In the genomic region with DNA sequence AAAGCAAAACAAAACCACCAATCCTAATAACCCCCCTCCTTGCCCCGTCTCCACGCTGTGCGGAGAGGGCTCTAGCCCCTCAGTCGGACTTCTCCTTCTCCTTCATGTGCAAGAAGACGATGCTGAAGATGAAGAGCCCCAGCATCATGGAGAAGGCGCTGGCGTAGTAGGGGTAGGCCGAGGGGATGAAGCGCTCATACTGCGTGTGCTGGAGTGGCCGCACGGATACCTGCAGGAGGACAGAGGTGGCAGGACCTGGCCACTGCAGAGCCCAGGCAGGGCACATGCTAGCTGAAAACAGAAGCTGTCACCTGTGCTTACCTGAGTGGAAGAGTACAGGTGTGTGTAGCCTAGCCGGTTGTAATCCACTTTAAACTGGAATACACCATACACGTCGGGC, we compare ENCODE assay signal across 15 cellular contexts. TPM values are rescaled to one million over a fixed set of nuclear protein-coding genes. Genes with fewer than 3 reads are reported as not detected.
DNase-seq lines count a peak whose midpoint lies in the region; ATAC-seq, FAIRE-seq and TF ChIP-seq lines count a peak whose summit lies in the region.
"Had no signal": no experiment of that assay in that cellular context is flagged by ENCODE, and none has a peak within 500 bp of the region (broad histone marks: within the 10 kb centered on the region; RNA-seq: fewer than 3 reads in every experiment).

No MANE protein-coding gene starts in this region.

- H4K5ac ChIP-seq in mesendoderm (ENCODE audit: low read length) = no peak overlapping the region

- no peak overlapping the region for H3K23ac ChIP-seq in mesendoderm (ENCODE audit: low read length)

- H3K4me1 Mint-ChIP-seq in Caco-2 (ENCODE audit: low read depth, unreplicated experiment) = no peaks in the 10 kb centered on the region
- H3K4me1 Mint-ChIP-seq: GM23338 had no signal

- TF ChIP-seq RAD21 in HCT116 (IDR thresholded peaks at IDR 0.05; ENCODE audit: low read depth) = no peak
- no peak for TF ChIP-seq RAD21 in HepG2 (CRISPR knock-in tag; IDR thresholded peaks at IDR 0.05)

- no peak for TF ChIP-seq CTCF in Caco-2 (IDR thresholded peaks at IDR 0.05; ENCODE audit: insufficient read depth in 1 of 2, low read depth in 1 of 2, low read length in 1 of 2, severe bottlenecking in 1 of 2, unreplicated experiment in 1 of 2)
- no peak for TF ChIP-seq CTCF in HCT116 (IDR thresholded peaks at IDR 0.05 in 2 of 3, conservative IDR thresholded peaks at IDR 0.05 in 1 of 3; ENCODE audit: borderline replicate concordance in 1 of 3, insufficient read depth in 1 of 3, low read depth in 2 of 3, low read length in 2 of 3)
- no peak for TF ChIP-seq CTCF in Panc1 (IDR thresholded peaks at IDR 0.05)
- TF ChIP-seq CTCF in HepG2 (CRISPR knock-in tag; IDR thresholded peaks at IDR 0.05) = no peak

- POLR2A ChIA-PET in Caco-2 (lab: Charles Lee) (no interaction called here), HCT116 (lab: Charles Lee) (no interaction called here), Panc1 (lab: Charles Lee) (no interaction called here), HepG2 (lab: Yijun Ruan, JAX) (interaction anchor here (1.1 kb wide), 1 partner anchor 9 kb away, joined by 4 read pairs; a partner anchor contains a TSS)

- no peak overlapping the region for H3K4me3 Mint-ChIP-seq in Caco-2 (ENCODE audit: unreplicated experiment)
- H3K4me3 Mint-ChIP-seq: CD4-positive, CD25-positive, alpha-beta regulatory T cell; GM23338 had no signal

- H3K79me2 ChIP-seq in HCT116 (ENCODE audit: insufficient read depth, low read length) (peaks cover 22% of the 10 kb centered on the region), HepG2 (ENCODE audit: insufficient read depth, low read length) (peaks cover 10% of the 10 kb centered on the region), mesendoderm (ENCODE audit: control insufficient read depth, insufficient read depth, low read length) (peaks cover 3% of the 10 kb centered on the region)

- no peak overlapping the region for H3K18ac ChIP-seq in mesendoderm (ENCODE audit: low read length)

- H2BK15ac ChIP-seq in mesendoderm (replicated peaks; ENCODE audit: low read depth) = no peak overlapping the region

- peaks cover 68% of the 10 kb centered on the region for H3K36me3 Mint-ChIP-seq in Caco-2 (ENCODE audit: insufficient read depth, unreplicated experiment)

- intact Hi-C loops in Caco-2 (cut with micrococcal nuclease; ENCODE audit: unreplicated experiment) (no loop called here), HCT116 (cut with micrococcal nuclease) (no loop called here), Panc1 (cut with micrococcal nuclease; ENCODE audit: unreplicated experiment) (no loop called here), HepG2 (cut with micrococcal nuclease; ENCODE audit: unreplicated experiment) (no loop called here)

- RAD21 ChIA-PET in HCT116 (lab: Charles Lee; ENCODE audit: low non-redundant PET in 1 of 2, low total read pairs in 2 of 2, uncharacterized antibody in 2 of 2, unreplicated experiment in 2 of 2) = no interaction called here

- no peak overlapping the region for H4K8ac ChIP-seq in mesendoderm (ENCODE audit: low read depth, low read length)

- in situ Hi-C loops in Panc1 (cut with HindIII; ENCODE audit: low pct_unique_long_range_greater_than_20kb, low sequenced_read_pairs) = no loop called here
- in situ Hi-C loops in HepG2 (cut with HindIII; ENCODE audit: extremely low pct_ligation_motif_present, low pct_unique_long_range_greater_than_20kb) = no loop called here

- DNase-seq in Caco-2 (no peak), HCT116 (ENCODE audit: low read depth, low spot score) (no peak), Panc1 (ENCODE audit: low read depth, low spot score) (no peak), HepG2 (ENCODE audit: low spot score) (no peak), GM12891 (ENCODE audit: insufficient read length, low spot score) (no peak), mesendoderm (no peak), NCI-H526 treated with DMSO at 0.1 percent for 48 hours (lab: John Stamatoyannopoulos, UW) (no peak)
- DNase-seq in effector memory CD4-positive, alpha-beta T cell = no peak
- DNase-seq: CD4-positive, CD25-positive, alpha-beta regulatory T cell; DMS79; H7 had no signal

- no peak for TF ChIP-seq POLR2A in HCT116 (IDR thresholded peaks at IDR 0.05; ENCODE audit: borderline replicate concordance, extremely low read depth, insufficient read depth, insufficient read length)
- no peak for TF ChIP-seq POLR2A in HepG2 (IDR thresholded peaks at IDR 0.05; ENCODE audit: insufficient read depth in 1 of 2, low read depth in 2 of 2, low read length in 2 of 2)
- TF ChIP-seq POLR2A in GM12891 (IDR thresholded peaks at IDR 0.05; ENCODE audit: low read depth, low read length) = no peak

- ATAC-seq in HCT116 = no peak
- ATAC-seq in Panc1 = no peak
- ATAC-seq in HepG2 = no peak
- ATAC-seq: A549, GM23338 had no signal

- no peak overlapping the region for H2BK120ac ChIP-seq in mesendoderm (ENCODE audit: low read depth, low read length)

- no peaks in the 10 kb centered on the region for H3K9me3 Mint-ChIP-seq in Caco-2 (ENCODE audit: unreplicated experiment)
- H3K9me3 Mint-ChIP-seq: CD4-positive, CD25-positive, alpha-beta regulatory T cell; GM23338 had no signal

- peaks cover 9% of the 10 kb centered on the region for H3K79me1 ChIP-seq in mesendoderm (ENCODE audit: low read length)

- H2AFZ ChIP-seq in HCT116 (ENCODE audit: low read depth, low read length, poor library complexity, severe bottlenecking) = no peak overlapping the region
- no peak overlapping the region for H2AFZ ChIP-seq in HepG2 (ENCODE audit: low read length)
- H2AFZ ChIP-seq: GM23338 had no signal

- WGBS in HepG2 (ENCODE audit: low lambda C conversion rate) = 96% methylated on average over 15 of the region's 15 CpGs
- no CpG with 5 or more reads among the region's 15 CpGs for WGBS in mesendoderm (ENCODE audit: extremely low coverage, insufficient coverage, low lambda C conversion rate)

- no peak overlapping the region for H2BK5ac ChIP-seq in mesendoderm (ENCODE audit: low read length)

- CTCF ChIA-PET in Caco-2 (lab: Charles Lee) = no interaction called here
- CTCF ChIA-PET in HCT116 (lab: Charles Lee) = interaction anchor here (1.5 kb wide), 1 partner anchor 18 kb away, joined by 3 read pairs; no protein-coding TSS in a partner anchor
- CTCF ChIA-PET in Panc1 (lab: Charles Lee) = no interaction called here
- CTCF ChIA-PET in HepG2 (lab: Yijun Ruan, JAX; ENCODE audit: low intra/inter-chr PET ratio, low total read pairs) = no interaction called here

- H3K27me3 ChIP-seq in Caco-2 (replicated peaks; ENCODE audit: control insufficient read depth, insufficient read depth, low read length) (no peaks in the 10 kb centered on the region), HCT116 (ENCODE audit: insufficient read depth, low read length) (no peaks in the 10 kb centered on the region), Panc1 (ENCODE audit: control insufficient read depth, insufficient read depth, low read length) (no peaks in the 10 kb centered on the region), HepG2 (ENCODE audit: control insufficient read depth in 1 of 2, insufficient read depth in 2 of 2, low read length in 2 of 2) (no peaks in the 10 kb centered on the region), mesendoderm (ENCODE audit: insufficient read depth, low read length, poor library complexity) (no peaks in the 10 kb centered on the region)
- no peaks in the 10 kb centered on the region for H3K27me3 ChIP-seq in effector memory CD4-positive, alpha-beta T cell (replicated peaks; ENCODE audit: control insufficient read depth, insufficient read depth, low read length, poor library complexity, severe bottlenecking)
- H3K27me3 ChIP-seq: BLaER1 treated with 17β-estradiol and CSF1 and Interleukin-3, amounts not matched to agents 10 nM and 100 nM had no signal

- H3K9me3 ChIP-seq in Caco-2 (no peaks in the 10 kb centered on the region), HCT116 (ENCODE audit: control insufficient read depth in 1 of 2, insufficient read depth in 1 of 2, low read depth in 1 of 2, low read length in 2 of 2) (no peaks in the 10 kb centered on the region), Panc1 (ENCODE audit: control insufficient read depth, insufficient read depth, low read depth, low read length) (no peaks in the 10 kb centered on the region), HepG2 (ENCODE audit: low read length) (no peaks in the 10 kb centered on the region)
- H3K9me3 ChIP-seq in effector memory CD4-positive, alpha-beta T cell (ENCODE audit: control insufficient read depth, low read length) = no peaks in the 10 kb centered on the region
- H3K9me3 ChIP-seq: A549; BLaER1 treated with 17β-estradiol and CSF1 and Interleukin-3, amounts not matched to agents 10 nM and 100 nM had no signal

- no peak overlapping the region for H3K4me3 ChIP-seq in Caco-2 (ENCODE audit: low read depth, low read length)
- H3K4me3 ChIP-seq in HCT116 (replicated peaks in 1 of 2; ENCODE audit: low read depth in 1 of 2, low read length in 2 of 2) = no peak overlapping the region
- H3K4me3 ChIP-seq in Panc1 (ENCODE audit: low read depth in 2 of 2, low read length in 2 of 2) = no peak overlapping the region
- H3K4me3 ChIP-seq in HepG2 (replicated peaks in 1 of 3; ENCODE audit: insufficient read depth in 1 of 3, low read depth in 2 of 3, low read length in 3 of 3) = no peak overlapping the region
- no peak overlapping the region for H3K4me3 ChIP-seq in mesendoderm (ENCODE audit: low read length)
- no peak overlapping the region for H3K4me3 ChIP-seq in effector memory CD4-positive, alpha-beta T cell (ENCODE audit: insufficient read depth, low read depth, low read length, poor library complexity, severe bottlenecking)
- H3K4me3 ChIP-seq: A549; BLaER1 treated with 17β-estradiol and CSF1 and Interleukin-3, amounts not matched to agents 10 nM and 100 nM; GM23338 had no signal

- no peaks in the 10 kb centered on the region for H3K27me3 Mint-ChIP-seq in Caco-2 (ENCODE audit: insufficient read depth, unreplicated experiment)
- H3K27me3 Mint-ChIP-seq: CD4-positive, CD25-positive, alpha-beta regulatory T cell had no signal

- BruUV-seq in Caco-2 (replicated peaks; lab: Mats Ljungman, UMichigan) (TSS peak; percentile 85), HCT116 (replicated peaks; lab: Mats Ljungman, UMichigan) (TSS peak; percentile 76), Panc1 (replicated peaks; lab: Mats Ljungman, UMichigan) (TSS peak; percentile 96), HepG2 (replicated peaks; lab: Mats Ljungman, UMichigan) (TSS peak; percentile 86)

- H3K4me1 ChIP-seq in Caco-2 (no peaks in the 10 kb centered on the region), HCT116 (ENCODE audit: control insufficient read depth in 1 of 2, insufficient read depth in 2 of 2, low read length in 2 of 2) (no peaks in the 10 kb centered on the region), Panc1 (ENCODE audit: control insufficient read depth, insufficient read depth, low read length) (no peaks in the 10 kb centered on the region), HepG2 (ENCODE audit: insufficient read depth, low read length) (peaks cover 9% of the 10 kb centered on the region), mesendoderm (ENCODE audit: control insufficient read depth, low read depth, low read length) (no peaks in the 10 kb centered on the region)
- H3K4me1 ChIP-seq in effector memory CD4-positive, alpha-beta T cell (ENCODE audit: control insufficient read depth, insufficient read depth, low read length, poor library complexity, severe bottlenecking) = no peaks in the 10 kb centered on the region
- H3K4me1 ChIP-seq: A549; BLaER1 treated with 17β-estradiol and CSF1 and Interleukin-3, amounts not matched to agents 10 nM and 100 nM had no signal

- H3K4ac ChIP-seq in mesendoderm (ENCODE audit: low read depth, low read length) = no peak overlapping the region

- H3K4me2 ChIP-seq in HCT116 (ENCODE audit: low read length) (no peak overlapping the region), HepG2 (ENCODE audit: low read depth, low read length) (no peak overlapping the region), mesendoderm (ENCODE audit: low read length) (no peak overlapping the region)
- H3K4me2 ChIP-seq: A549; BLaER1 treated with 17β-estradiol and CSF1 and Interleukin-3, amounts not matched to agents 10 nM and 100 nM; GM23338 had no signal

- H3K9ac ChIP-seq in HCT116 (ENCODE audit: low read length) (no peak overlapping the region), HepG2 (ENCODE audit: insufficient read depth, low read depth, low read length) (no peak overlapping the region), mesendoderm (ENCODE audit: low read length) (no peak overlapping the region)
- H3K9ac ChIP-seq: BLaER1 treated with 17β-estradiol and CSF1 and Interleukin-3, amounts not matched to agents 10 nM and 100 nM had no signal

- peaks cover 1% of the 10 kb centered on the region; the same call in 1 of the 2 replicates for H3K36me3 ChIP-seq in Caco-2 (ENCODE audit: control insufficient read depth, insufficient read depth, low read length)
- H3K36me3 ChIP-seq in HCT116 (ENCODE audit: control insufficient read depth in 1 of 2, insufficient read depth in 2 of 2, low read length in 2 of 2) = peaks cover 43 to 61% of the 10 kb centered on the region in 2 experiments
- H3K36me3 ChIP-seq in Panc1 (ENCODE audit: control insufficient read depth, insufficient read depth, low read length) = peaks cover 25% of the 10 kb centered on the region
- peaks cover 38 to 74% of the 10 kb centered on the region in 2 experiments for H3K36me3 ChIP-seq in HepG2 (replicated peaks in 1 of 2; ENCODE audit: control insufficient read depth in 1 of 2, insufficient read depth in 2 of 2, low read length in 2 of 2)
- peaks cover 25% of the 10 kb centered on the region for H3K36me3 ChIP-seq in mesendoderm (ENCODE audit: control insufficient read depth, insufficient read depth, low read length)
- H3K36me3 ChIP-seq in effector memory CD4-positive, alpha-beta T cell (ENCODE audit: control insufficient read depth, insufficient read depth, low read length) = peaks cover 82% of the 10 kb centered on the region

- H4K20me1 ChIP-seq in HCT116 (ENCODE audit: insufficient read depth) = no peaks in the 10 kb centered on the region
- no peaks in the 10 kb centered on the region for H4K20me1 ChIP-seq in HepG2 (ENCODE audit: insufficient read depth, low read length)

- no peak overlapping the region for H3K27ac Mint-ChIP-seq in Caco-2 (ENCODE audit: unreplicated experiment)
- H3K27ac Mint-ChIP-seq: GM23338 had no signal

- H3K27ac ChIP-seq in HCT116 (ENCODE audit: low read depth, low read length) (no peak overlapping the region), Panc1 (ENCODE audit: low read length) (no peak overlapping the region), HepG2 (ENCODE audit: extremely low read length, insufficient read depth, low read length) (no peak overlapping the region), mesendoderm (ENCODE audit: low read depth, low read length) (no peak overlapping the region)
- no peak overlapping the region for H3K27ac ChIP-seq in effector memory CD4-positive, alpha-beta T cell (ENCODE audit: insufficient read depth, low read length, poor library complexity, severe bottlenecking)
- H3K27ac ChIP-seq: A549; BLaER1 treated with 17β-estradiol and CSF1 and Interleukin-3, amounts not matched to agents 10 nM and 100 nM had no signal

- FAIRE-seq in HepG2 (lab: Jason Lieb, UNC) (no peak), GM12891 (lab: Jason Lieb, UNC) (no peak)
- FAIRE-seq: A549, GM12892 had no signal

- TF ChIP-seq EP300 in HepG2 (IDR thresholded peaks at IDR 0.05; ENCODE audit: low read depth in 2 of 2, low read length in 2 of 2) (no peak), HepG2 (CRISPR knock-in tag; IDR thresholded peaks at IDR 0.05; ENCODE audit: borderline replicate concordance) (no peak)

- no peaks in the 10 kb centered on the region for H3K9me2 ChIP-seq in HCT116 (ENCODE audit: insufficient read depth)

- H2AK5ac ChIP-seq in mesendoderm (ENCODE audit: low read length) = no peak overlapping the region

- H3K56ac ChIP-seq in mesendoderm (ENCODE audit: low read length) = no peak overlapping the region

RNA-seq across cellular contexts. Expression of a gene that starts 8.9 kb away (rescaled TPM):
- total RNA-seq in Caco-2 (2022) (332 and 339 TPM in 2 replicates), HCT116 (2021; ENCODE audit: unreplicated experiment) (387 TPM), Panc1 (2021; ENCODE audit: unreplicated experiment) (337 TPM), HepG2 (2016; rRNA removed; fragmentation: Illumina TruSeq; extraction: Trizol) (167 and 335 TPM in 2 replicates)
- polyA plus RNA-seq in HCT116 (2012) = 439 and 445 TPM in 2 replicates
- 314 TPM for polyA plus RNA-seq in Panc1 (2012; ENCODE audit: insufficient read length)
- total RNA-seq in HepG2 (2016; cell fraction: cytosol; rRNA removed; fragmentation: Illumina TruSeq; extraction: Trizol; ENCODE audit: low read depth) = 55.5 and 58.3 TPM in 2 replicates
- 152 and 344 TPM in 2 replicates for total RNA-seq in HepG2 (2016; cell fraction: insoluble cytoplasmic fraction; rRNA removed; fragmentation: Illumina TruSeq; extraction: Trizol)
- 109 and 116 TPM in 2 replicates for total RNA-seq in HepG2 (2016; cell fraction: membrane; rRNA removed; fragmentation: Illumina TruSeq; extraction: Trizol)
- 220 and 261 TPM in 2 replicates for total RNA-seq in HepG2 (2016; cell fraction: nucleus; rRNA removed; fragmentation: Illumina TruSeq; extraction: Trizol)
- polyA plus RNA-seq in HepG2 (2011; rRNA removed) = 485 and 494 TPM in 2 replicates
- polyA plus RNA-seq in HepG2 (2011; cell fraction: cytosol; rRNA removed) = 512 and 565 TPM in 2 replicates
- polyA plus RNA-seq in HepG2 (2011; cell fraction: nucleus; rRNA removed) = 123 and 124 TPM in 2 replicates
- 190 and 241 TPM in 2 replicates for polyA plus RNA-seq in HepG2 (2012)
- polyA plus RNA-seq in HepG2 (2016; cell fraction: cytosol; fragmentation: Illumina TruSeq; extraction: Trizol; ENCODE audit: low read depth) = 62.9 and 71.0 TPM in 2 replicates
- 137 and 148 TPM in 2 replicates for polyA plus RNA-seq in HepG2 (2016; cell fraction: insoluble cytoplasmic fraction; fragmentation: Illumina TruSeq; extraction: Trizol; ENCODE audit: low read depth)
- 92.2 and 98.9 TPM in 2 replicates for polyA plus RNA-seq in HepG2 (2016; cell fraction: membrane; fragmentation: Illumina TruSeq; extraction: Trizol; ENCODE audit: low read depth)
- 331 and 354 TPM in 2 replicates for polyA plus RNA-seq in HepG2 (2016; cell fraction: nucleus; fragmentation: Illumina TruSeq; extraction: Trizol; ENCODE audit: insufficient read depth, low read depth)
- polyA minus RNA-seq in HepG2 (2011; rRNA and poly(A)+ RNA removed; ENCODE audit: low replicate concordance) = 116 and 435 TPM in 2 replicates
- polyA minus RNA-seq in HepG2 (2011; cell fraction: cytosol; rRNA and poly(A)+ RNA removed) = 152 TPM in 2 replicates
- 85.1 and 101 TPM in 2 replicates for polyA minus RNA-seq in HepG2 (2011; cell fraction: nucleus; rRNA and poly(A)+ RNA removed)
- polyA plus RNA-seq in GM12891 (2012; ENCODE audit: low read depth, missing spikeins) = 117 TPM
- polyA plus RNA-seq in mesendoderm (2013, experiment 1 of 2) = 157 TPM
- 157 TPM for polyA plus RNA-seq in mesendoderm (2013, experiment 2 of 2)

RNA-seq across cellular contexts. Expression of a gene that starts 19.0 kb away (rescaled TPM):
- 18.4 and 23.2 TPM in 2 replicates for total RNA-seq in Caco-2 (2022)
- total RNA-seq in HCT116 (2021; ENCODE audit: unreplicated experiment) = 29.4 TPM
- 36.5 and 44.2 TPM in 2 replicates for polyA plus RNA-seq in HCT116 (2012)
- total RNA-seq in Panc1 (2021; ENCODE audit: unreplicated experiment) = 32.1 TPM
- polyA plus RNA-seq in Panc1 (2012; ENCODE audit: insufficient read length) = 48.0 TPM
- total RNA-seq in HepG2 (2016; rRNA removed; fragmentation: Illumina TruSeq; extraction: Trizol) = 13.1 and 15.3 TPM in 2 replicates
- total RNA-seq in HepG2 (2016; cell fraction: cytosol; rRNA removed; fragmentation: Illumina TruSeq; extraction: Trizol; ENCODE audit: low read depth) = 5.6 and 6.1 TPM in 2 replicates
- 13.5 and 15.3 TPM in 2 replicates for total RNA-seq in HepG2 (2016; cell fraction: insoluble cytoplasmic fraction; rRNA removed; fragmentation: Illumina TruSeq; extraction: Trizol)
- 11.1 and 11.3 TPM in 2 replicates for total RNA-seq in HepG2 (2016; cell fraction: membrane; rRNA removed; fragmentation: Illumina TruSeq; extraction: Trizol)
- 6.6 and 7.9 TPM in 2 replicates for total RNA-seq in HepG2 (2016; cell fraction: nucleus; rRNA removed; fragmentation: Illumina TruSeq; extraction: Trizol)
- 16.1 and 22.2 TPM in 2 replicates for polyA plus RNA-seq in HepG2 (2011; rRNA removed)
- polyA plus RNA-seq in HepG2 (2011; cell fraction: cytosol; rRNA removed) = 18.4 and 20.0 TPM in 2 replicates
- 9.4 and 14.0 TPM in 2 replicates for polyA plus RNA-seq in HepG2 (2011; cell fraction: nucleus; rRNA removed)
- polyA plus RNA-seq in HepG2 (2012) = 16.1 and 27.7 TPM in 2 replicates
- 5.1 and 5.5 TPM in 2 replicates for polyA plus RNA-seq in HepG2 (2016; cell fraction: cytosol; fragmentation: Illumina TruSeq; extraction: Trizol; ENCODE audit: low read depth)
- polyA plus RNA-seq in HepG2 (2016; cell fraction: insoluble cytoplasmic fraction; fragmentation: Illumina TruSeq; extraction: Trizol; ENCODE audit: low read depth) = 11.4 and 13.0 TPM in 2 replicates
- polyA plus RNA-seq in HepG2 (2016; cell fraction: membrane; fragmentation: Illumina TruSeq; extraction: Trizol; ENCODE audit: low read depth) = 6.7 and 7.8 TPM in 2 replicates
- polyA plus RNA-seq in HepG2 (2016; cell fraction: nucleus; fragmentation: Illumina TruSeq; extraction: Trizol; ENCODE audit: insufficient read depth, low read depth) = 7.1 and 7.2 TPM in 2 replicates
- 18.7 and 37.0 TPM in 2 replicates for polyA minus RNA-seq in HepG2 (2011; rRNA and poly(A)+ RNA removed; ENCODE audit: low replicate concordance)
- polyA minus RNA-seq in HepG2 (2011; cell fraction: cytosol; rRNA and poly(A)+ RNA removed) = 6.9 and 10.6 TPM in 2 replicates
- polyA minus RNA-seq in HepG2 (2011; cell fraction: nucleus; rRNA and poly(A)+ RNA removed) = 5.0 and 6.5 TPM in 2 replicates
- 1.9 TPM for polyA plus RNA-seq in GM12891 (2012; ENCODE audit: low read depth, missing spikeins)
- polyA plus RNA-seq in mesendoderm (2013, experiment 1 of 2) = 51.6 TPM
- polyA plus RNA-seq in mesendoderm (2013, experiment 2 of 2) = 51.8 TPM
